ENCODE assay signal across 28 cellular contexts in genomic region chr1:42005530-42005929, GRCh38.
"Had no signal": no experiment of that assay in that cellular context is flagged by ENCODE, and none has a peak within 500 bp of the region (broad histone marks: within the 10 kb centered on the region; RNA-seq: fewer than 3 reads in every experiment).

No MANE protein-coding gene starts in this region.

- H3K27me3 ChIP-seq: adrenal gland, SJCRH30 had no signal

- DNase-seq: activated CD4-positive, alpha-beta memory T cell treated with anti-CD3 and anti-CD28 coated beads for 36 hours; activated CD4-positive, alpha-beta T cell treated with anti-CD3 and anti-CD28 coated beads, Interleukin-2, amount 50 U/mL, for 1 hour; activated CD8-positive, alpha-beta memory T cell treated with anti-CD3 and anti-CD28 coated beads, Interleukin-2, amount 50 U/mL, for 4 hours; activated gamma-delta T cell treated with Interleukin-2 at 50 U/mL for 16 hours; activated naive CD4-positive, alpha-beta T cell treated with anti-CD3 and anti-CD28 coated beads for 36 hours; activated T-cell treated with anti-CD3 and anti-CD28 coated beads for 4 hours; activated T-cell treated with anti-CD3 and anti-CD28 coated beads, Interleukin-2, amount 50 U/mL, for 4 hours; adrenal gland; anterior cingulate cortex; caudate nucleus; cerebellar nuclear complex; Karpas-422; NCI-H1105; NCI-H1417 treated with DMSO at 0.1 percent for 48 hours; NCI-H1930; NCI-H2081 treated with DMSO at 0.1 percent for 48 hours; NCI-H345; NCI-H524 treated with DMSO at 0.1 percent for 48 hours; NCI-H748 treated with DMSO at 0.1 percent for 48 hours; NK-92 treated with Interleukin-12 subunit alpha and Interleukin-12 subunit beta, amount 100 ng/mL, for 24 hours; OCI-M1; SHP77; SJCRH30; T1000 had no signal

- H3K4me3 ChIP-seq: adrenal gland, K562, SJCRH30, SK-N-MC had no signal

- FAIRE-seq: bronchial epithelial cell, K562, TTC549 had no signal

- H3K4me1 ChIP-seq: SJCRH30 had no signal

- H3K36me3 ChIP-seq: adrenal gland, SJCRH30 had no signal

- H3K27ac ChIP-seq: adrenal gland, SJCRH30, SK-N-MC had no signal
